Comparison of ENCODE assay signal across 2 cellular contexts in genomic region chr1:116460748-116461376, GRCh38.
TF ChIP-seq lines count a peak whose summit lies in the region.

No MANE protein-coding gene starts in this region.

TF ChIP-seq in HepG2, 621 proteins besides CTCF, POLR2A, EP300 and RAD21 (continued from another document and continues in another):
- TF ChIP-seq CSRNP2 (CRISPR knock-in tag; conservative IDR thresholded peaks at IDR 0.05; ENCODE audit: low read depth) (no peak), ZNF331 (CRISPR knock-in tag; IDR thresholded peaks at IDR 0.05) (no peak), MEIS1 (CRISPR knock-in tag; IDR thresholded peaks at IDR 0.05; ENCODE audit: borderline replicate concordance) (0 out of 2 replicates have a peak, but pooled peaks have one; percentile 42), SUZ12 (IDR thresholded peaks at IDR 0.05; ENCODE audit: low read depth, low read length) (no peak), NFE2L2 (IDR thresholded peaks at IDR 0.05; ENCODE audit: low read length) (no peak), NR2F6 (IDR thresholded peaks at IDR 0.05) (0 out of 2 replicates have a peak, but pooled peaks have one; percentile 5), NR2F6 (CRISPR knock-in tag; IDR thresholded peaks at IDR 0.05) (no peak), SKI (IDR thresholded peaks at IDR 0.05; ENCODE audit: partially characterized antibody) (no peak), GLI4 (CRISPR knock-in tag; IDR thresholded peaks at IDR 0.05; ENCODE audit: borderline replicate concordance) (no peak), ZNF232 (CRISPR knock-in tag; IDR thresholded peaks at IDR 0.05; ENCODE audit: borderline replicate concordance) (no peak), NR2F1 (CRISPR knock-in tag; IDR thresholded peaks at IDR 0.05) (no peak; a peak in 1 of 4 replicates), SP1 (IDR thresholded peaks at IDR 0.05) (no peak), SP1 (CRISPR knock-in tag; IDR thresholded peaks at IDR 0.05) (no peak), HNF4A (CRISPR knock-in tag; IDR thresholded peaks at IDR 0.05) (peak; percentile 70), ZNF136 (CRISPR knock-in tag; IDR thresholded peaks at IDR 0.05; ENCODE audit: low read depth) (no peak), NR3C1 (CRISPR knock-in tag; IDR thresholded peaks at IDR 0.05) (no peak), ZFP41 (CRISPR knock-in tag; IDR thresholded peaks at IDR 0.05; ENCODE audit: borderline replicate concordance) (no peak)
- TF ChIP-seq, protein P1, sequence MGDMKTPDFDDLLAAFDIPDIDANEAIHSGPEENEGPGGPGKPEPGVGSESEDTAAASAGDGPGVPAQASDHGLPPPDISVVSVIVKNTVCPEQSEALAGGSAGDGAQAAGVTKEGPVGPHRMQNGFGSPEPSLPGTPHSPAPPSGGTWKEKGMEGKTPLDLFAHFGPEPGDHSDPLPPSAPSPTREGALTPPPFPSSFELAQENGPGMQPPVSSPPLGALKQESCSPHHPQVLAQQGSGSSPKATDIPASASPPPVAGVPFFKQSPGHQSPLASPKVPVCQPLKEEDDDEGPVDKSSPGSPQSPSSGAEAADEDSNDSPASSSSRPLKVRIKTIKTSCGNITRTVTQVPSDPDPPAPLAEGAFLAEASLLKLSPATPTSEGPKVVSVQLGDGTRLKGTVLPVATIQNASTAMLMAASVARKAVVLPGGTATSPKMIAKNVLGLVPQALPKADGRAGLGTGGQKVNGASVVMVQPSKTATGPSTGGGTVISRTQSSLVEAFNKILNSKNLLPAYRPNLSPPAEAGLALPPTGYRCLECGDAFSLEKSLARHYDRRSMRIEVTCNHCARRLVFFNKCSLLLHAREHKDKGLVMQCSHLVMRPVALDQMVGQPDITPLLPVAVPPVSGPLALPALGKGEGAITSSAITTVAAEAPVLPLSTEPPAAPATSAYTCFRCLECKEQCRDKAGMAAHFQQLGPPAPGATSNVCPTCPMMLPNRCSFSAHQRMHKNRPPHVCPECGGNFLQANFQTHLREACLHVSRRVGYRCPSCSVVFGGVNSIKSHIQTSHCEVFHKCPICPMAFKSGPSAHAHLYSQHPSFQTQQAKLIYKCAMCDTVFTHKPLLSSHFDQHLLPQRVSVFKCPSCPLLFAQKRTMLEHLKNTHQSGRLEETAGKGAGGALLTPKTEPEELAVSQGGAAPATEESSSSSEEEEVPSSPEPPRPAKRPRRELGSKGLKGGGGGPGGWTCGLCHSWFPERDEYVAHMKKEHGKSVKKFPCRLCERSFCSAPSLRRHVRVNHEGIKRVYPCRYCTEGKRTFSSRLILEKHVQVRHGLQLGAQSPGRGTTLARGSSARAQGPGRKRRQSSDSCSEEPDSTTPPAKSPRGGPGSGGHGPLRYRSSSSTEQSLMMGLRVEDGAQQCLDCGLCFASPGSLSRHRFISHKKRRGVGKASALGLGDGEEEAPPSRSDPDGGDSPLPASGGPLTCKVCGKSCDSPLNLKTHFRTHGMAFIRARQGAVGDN (CRISPR knock-in tag; IDR thresholded peaks at IDR 0.05) = peak; percentile 36; the same call in 1 of the 2 replicates

TF ChIP-seq in GM23338, 12 proteins besides CTCF, POLR2A, EP300 and RAD21 (continued from another document):
- TF ChIP-seq REST (IDR thresholded peaks at IDR 0.05; ENCODE audit: unreplicated experiment) (no peak), EZH2phosphoT487 (IDR thresholded peaks at IDR 0.05; ENCODE audit: unreplicated experiment) (no peak), EZH2 (IDR thresholded peaks at IDR 0.05; ENCODE audit: low read depth, unreplicated experiment) (no peak), STAT1 (IDR thresholded peaks at IDR 0.05; ENCODE audit: unreplicated experiment) (no peak)
- TF ChIP-seq, protein P2, sequence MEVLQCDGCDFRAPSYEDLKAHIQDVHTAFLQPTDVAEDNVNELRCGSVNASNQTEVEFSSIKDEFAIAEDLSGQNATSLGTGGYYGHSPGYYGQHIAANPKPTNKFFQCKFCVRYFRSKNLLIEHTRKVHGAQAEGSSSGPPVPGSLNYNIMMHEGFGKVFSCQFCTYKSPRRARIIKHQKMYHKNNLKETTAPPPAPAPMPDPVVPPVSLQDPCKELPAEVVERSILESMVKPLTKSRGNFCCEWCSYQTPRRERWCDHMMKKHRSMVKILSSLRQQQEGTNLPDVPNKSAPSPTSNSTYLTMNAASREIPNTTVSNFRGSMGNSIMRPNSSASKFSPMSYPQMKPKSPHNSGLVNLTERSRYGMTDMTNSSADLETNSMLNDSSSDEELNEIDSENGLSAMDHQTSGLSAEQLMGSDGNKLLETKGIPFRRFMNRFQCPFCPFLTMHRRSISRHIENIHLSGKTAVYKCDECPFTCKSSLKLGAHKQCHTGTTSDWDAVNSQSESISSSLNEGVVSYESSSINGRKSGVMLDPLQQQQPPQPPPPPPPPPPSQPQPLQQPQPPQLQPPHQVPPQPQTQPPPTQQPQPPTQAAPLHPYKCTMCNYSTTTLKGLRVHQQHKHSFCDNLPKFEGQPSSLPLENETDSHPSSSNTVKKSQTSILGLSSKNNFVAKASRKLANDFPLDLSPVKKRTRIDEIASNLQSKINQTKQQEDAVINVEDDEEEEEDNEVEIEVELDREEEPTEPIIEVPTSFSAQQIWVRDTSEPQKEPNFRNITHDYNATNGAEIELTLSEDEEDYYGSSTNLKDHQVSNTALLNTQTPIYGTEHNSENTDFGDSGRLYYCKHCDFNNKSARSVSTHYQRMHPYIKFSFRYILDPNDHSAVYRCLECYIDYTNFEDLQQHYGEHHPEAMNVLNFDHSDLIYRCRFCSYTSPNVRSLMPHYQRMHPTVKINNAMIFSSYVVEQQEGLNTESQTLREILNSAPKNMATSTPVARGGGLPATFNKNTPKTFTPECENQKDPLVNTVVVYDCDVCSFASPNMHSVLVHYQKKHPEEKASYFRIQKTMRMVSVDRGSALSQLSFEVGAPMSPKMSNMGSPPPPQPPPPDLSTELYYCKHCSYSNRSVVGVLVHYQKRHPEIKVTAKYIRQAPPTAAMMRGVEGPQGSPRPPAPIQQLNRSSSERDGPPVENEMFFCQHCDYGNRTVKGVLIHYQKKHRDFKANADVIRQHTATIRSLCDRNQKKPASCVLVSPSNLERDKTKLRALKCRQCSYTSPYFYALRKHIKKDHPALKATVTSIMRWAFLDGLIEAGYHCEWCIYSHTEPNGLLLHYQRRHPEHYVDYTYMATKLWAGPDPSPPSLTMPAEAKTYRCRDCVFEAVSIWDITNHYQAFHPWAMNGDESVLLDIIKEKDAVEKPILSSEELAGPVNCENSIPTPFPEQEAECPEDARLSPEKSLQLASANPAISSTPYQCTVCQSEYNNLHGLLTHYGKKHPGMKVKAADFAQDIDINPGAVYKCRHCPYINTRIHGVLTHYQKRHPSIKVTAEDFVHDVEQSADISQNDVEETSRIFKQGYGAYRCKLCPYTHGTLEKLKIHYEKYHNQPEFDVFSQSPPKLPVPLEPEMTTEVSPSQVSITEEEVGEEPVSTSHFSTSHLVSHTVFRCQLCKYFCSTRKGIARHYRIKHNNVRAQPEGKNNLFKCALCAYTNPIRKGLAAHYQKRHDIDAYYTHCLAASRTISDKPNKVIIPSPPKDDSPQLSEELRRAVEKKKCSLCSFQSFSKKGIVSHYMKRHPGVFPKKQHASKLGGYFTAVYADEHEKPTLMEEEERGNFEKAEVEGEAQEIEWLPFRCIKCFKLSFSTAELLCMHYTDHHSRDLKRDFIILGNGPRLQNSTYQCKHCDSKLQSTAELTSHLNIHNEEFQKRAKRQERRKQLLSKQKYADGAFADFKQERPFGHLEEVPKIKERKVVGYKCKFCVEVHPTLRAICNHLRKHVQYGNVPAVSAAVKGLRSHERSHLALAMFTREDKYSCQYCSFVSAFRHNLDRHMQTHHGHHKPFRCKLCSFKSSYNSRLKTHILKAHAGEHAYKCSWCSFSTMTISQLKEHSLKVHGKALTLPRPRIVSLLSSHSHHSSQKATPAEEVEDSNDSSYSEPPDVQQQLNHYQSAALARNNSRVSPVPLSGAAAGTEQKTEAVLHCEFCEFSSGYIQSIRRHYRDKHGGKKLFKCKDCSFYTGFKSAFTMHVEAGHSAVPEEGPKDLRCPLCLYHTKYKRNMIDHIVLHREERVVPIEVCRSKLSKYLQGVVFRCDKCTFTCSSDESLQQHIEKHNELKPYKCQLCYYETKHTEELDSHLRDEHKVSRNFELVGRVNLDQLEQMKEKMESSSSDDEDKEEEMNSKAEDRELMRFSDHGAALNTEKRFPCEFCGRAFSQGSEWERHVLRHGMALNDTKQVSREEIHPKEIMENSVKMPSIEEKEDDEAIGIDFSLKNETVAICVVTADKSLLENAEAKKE (CRISPR knock-in tag; IDR thresholded peaks at IDR 0.05) = no peak
TF ChIP-seq in GM23338: peak in this region for 0.
